Comparison of ENCODE assay signal across 9 cellular contexts in the genomic region with DNA sequence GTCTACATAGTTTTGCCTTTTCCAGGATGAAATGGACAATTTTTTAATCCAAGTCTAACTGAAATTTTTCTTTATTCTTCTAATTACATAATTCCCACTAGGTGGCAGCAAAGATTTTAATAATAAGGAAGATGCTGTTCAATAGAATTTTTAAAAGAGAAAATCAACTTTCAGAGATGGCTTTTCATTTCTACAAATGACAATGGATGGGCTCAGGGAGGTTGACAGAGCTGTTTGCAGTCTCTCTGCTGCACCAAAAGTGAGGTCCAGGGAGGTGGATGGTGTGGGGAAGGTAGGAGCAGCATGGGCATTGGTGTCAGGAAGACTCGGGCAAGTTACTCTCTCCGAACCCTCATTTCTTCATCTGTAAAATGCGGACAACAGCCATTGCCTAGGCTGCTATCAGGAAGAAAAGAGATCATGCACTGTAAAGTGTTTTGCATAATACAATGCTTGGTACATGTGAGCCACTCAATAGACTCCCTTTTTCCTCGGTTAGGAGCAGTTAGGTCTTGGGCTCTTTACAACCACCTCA.
DNase-seq lines count a peak whose midpoint lies in the region; ATAC-seq lines count a peak whose summit lies in the region.
"Had no signal": no experiment of that assay in that cellular context is flagged by ENCODE, and none has a peak within 500 bp of the region (broad histone marks: within the 10 kb centered on the region; RNA-seq: fewer than 3 reads in every experiment).

No MANE protein-coding gene starts in this region.

- peak; percentile 46 for DNase-seq in NCI-H2107 treated with DMSO at 0.1 percent for 48 hours (lab: John Stamatoyannopoulos, UW; ENCODE audit: unreplicated experiment)
- DNase-seq in NCI-H2107 (lab: John Stamatoyannopoulos, UW) = no peak
- peak; percentile 37 for DNase-seq in NCI-H446 treated with DMSO at 0.1 percent for 48 hours (lab: John Stamatoyannopoulos, UW)
- peak; percentile 43 for DNase-seq in middle frontal gyrus (ENCODE audit: extremely low spot score, low spot score)
- DNase-seq in effector CD4-positive, alpha-beta T cell = no peak

- ATAC-seq in GM21619 (IDR thresholded peaks at IDR 0.05; ENCODE audit: unreplicated experiment) = no peak
- no peak for ATAC-seq in HG02759 (IDR thresholded peaks at IDR 0.05; ENCODE audit: unreplicated experiment)

- H3K27ac ChIP-seq in cingulate gyrus (ENCODE audit: low read depth, low read length) = peak overlapping the region; percentile 30
- H3K27ac ChIP-seq: BLaER1 treated with 17β-estradiol and CSF1 and Interleukin-3, amounts not matched to agents 10 nM and 100 nM had no signal

Comparison
In these comparisons a context has a peak if more than half of its experiments do, and no peak if none do; other contexts are left out.
1. DNase-seq: peak in NCI-H2107 treated with DMSO at 0.1 percent for 48 hours (single experiment), NCI-H446 treated with DMSO at 0.1 percent for 48 hours (single experiment) and middle frontal gyrus (single experiment); none in NCI-H2107 (single experiment) and effector CD4-positive, alpha-beta T cell (single experiment).